In the genomic region with DNA sequence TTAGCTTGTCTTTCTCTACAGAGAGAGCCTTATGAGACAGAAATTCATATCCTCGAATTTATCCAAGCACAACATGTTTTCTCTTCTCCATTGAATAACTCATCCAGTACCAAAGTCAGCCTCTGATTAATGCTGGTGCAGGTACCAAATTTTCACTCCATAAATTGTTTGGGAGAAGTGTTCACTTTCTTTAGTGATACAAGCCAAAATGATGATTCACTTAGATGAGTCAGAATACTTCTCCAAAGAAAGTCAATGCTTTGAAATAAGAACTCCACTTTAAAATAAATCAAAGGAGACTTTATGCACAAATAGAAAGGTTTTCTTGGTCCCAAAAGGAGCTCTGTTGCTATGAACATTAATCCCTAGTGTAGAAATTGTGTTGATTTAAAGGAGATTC, we compare ENCODE assay signal across 2 cellular contexts.
TF ChIP-seq lines count a peak whose summit lies in the region.

No MANE protein-coding gene starts in this region.

TF ChIP-seq in SK-N-SH, 30 proteins besides CTCF, POLR2A, EP300 and RAD21 (continued from another document):
- TF ChIP-seq SIN3A (IDR thresholded peaks at IDR 0.05; ENCODE audit: borderline replicate concordance, low read depth, low read length) (no peak), SMC3 (IDR thresholded peaks at IDR 0.05; ENCODE audit: low read depth, low read length) (no peak), NFIC (IDR thresholded peaks at IDR 0.05; ENCODE audit: borderline replicate concordance) (no peak), RFX5 (IDR thresholded peaks at IDR 0.05; ENCODE audit: low read length) (no peak)
- TF ChIP-seq, protein P1, sequence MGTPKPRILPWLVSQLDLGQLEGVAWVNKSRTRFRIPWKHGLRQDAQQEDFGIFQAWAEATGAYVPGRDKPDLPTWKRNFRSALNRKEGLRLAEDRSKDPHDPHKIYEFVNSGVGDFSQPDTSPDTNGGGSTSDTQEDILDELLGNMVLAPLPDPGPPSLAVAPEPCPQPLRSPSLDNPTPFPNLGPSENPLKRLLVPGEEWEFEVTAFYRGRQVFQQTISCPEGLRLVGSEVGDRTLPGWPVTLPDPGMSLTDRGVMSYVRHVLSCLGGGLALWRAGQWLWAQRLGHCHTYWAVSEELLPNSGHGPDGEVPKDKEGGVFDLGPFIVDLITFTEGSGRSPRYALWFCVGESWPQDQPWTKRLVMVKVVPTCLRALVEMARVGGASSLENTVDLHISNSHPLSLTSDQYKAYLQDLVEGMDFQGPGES (IDR thresholded peaks at IDR 0.05; ENCODE audit: low read depth, low read length) = no peak
- TF ChIP-seq, protein P2, sequence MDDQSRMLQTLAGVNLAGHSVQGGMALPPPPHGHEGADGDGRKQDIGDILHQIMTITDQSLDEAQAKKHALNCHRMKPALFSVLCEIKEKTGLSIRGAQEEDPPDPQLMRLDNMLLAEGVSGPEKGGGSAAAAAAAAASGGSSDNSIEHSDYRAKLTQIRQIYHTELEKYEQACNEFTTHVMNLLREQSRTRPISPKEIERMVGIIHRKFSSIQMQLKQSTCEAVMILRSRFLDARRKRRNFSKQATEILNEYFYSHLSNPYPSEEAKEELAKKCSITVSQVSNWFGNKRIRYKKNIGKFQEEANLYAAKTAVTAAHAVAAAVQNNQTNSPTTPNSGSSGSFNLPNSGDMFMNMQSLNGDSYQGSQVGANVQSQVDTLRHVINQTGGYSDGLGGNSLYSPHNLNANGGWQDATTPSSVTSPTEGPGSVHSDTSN (IDR thresholded peaks at IDR 0.05) = no peak
- TF ChIP-seq, protein P3, sequence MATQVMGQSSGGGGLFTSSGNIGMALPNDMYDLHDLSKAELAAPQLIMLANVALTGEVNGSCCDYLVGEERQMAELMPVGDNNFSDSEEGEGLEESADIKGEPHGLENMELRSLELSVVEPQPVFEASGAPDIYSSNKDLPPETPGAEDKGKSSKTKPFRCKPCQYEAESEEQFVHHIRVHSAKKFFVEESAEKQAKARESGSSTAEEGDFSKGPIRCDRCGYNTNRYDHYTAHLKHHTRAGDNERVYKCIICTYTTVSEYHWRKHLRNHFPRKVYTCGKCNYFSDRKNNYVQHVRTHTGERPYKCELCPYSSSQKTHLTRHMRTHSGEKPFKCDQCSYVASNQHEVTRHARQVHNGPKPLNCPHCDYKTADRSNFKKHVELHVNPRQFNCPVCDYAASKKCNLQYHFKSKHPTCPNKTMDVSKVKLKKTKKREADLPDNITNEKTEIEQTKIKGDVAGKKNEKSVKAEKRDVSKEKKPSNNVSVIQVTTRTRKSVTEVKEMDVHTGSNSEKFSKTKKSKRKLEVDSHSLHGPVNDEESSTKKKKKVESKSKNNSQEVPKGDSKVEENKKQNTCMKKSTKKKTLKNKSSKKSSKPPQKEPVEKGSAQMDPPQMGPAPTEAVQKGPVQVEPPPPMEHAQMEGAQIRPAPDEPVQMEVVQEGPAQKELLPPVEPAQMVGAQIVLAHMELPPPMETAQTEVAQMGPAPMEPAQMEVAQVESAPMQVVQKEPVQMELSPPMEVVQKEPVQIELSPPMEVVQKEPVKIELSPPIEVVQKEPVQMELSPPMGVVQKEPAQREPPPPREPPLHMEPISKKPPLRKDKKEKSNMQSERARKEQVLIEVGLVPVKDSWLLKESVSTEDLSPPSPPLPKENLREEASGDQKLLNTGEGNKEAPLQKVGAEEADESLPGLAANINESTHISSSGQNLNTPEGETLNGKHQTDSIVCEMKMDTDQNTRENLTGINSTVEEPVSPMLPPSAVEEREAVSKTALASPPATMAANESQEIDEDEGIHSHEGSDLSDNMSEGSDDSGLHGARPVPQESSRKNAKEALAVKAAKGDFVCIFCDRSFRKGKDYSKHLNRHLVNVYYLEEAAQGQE (IDR thresholded peaks at IDR 0.05; ENCODE audit: low read depth, low read length) = no peak

TF ChIP-seq in SK-N-SH treated with all-trans-retinoic acid at 6 μM for 48 hours, 23 proteins besides CTCF, POLR2A, EP300 and RAD21 (continued from another document):
- no peak for TF ChIP-seq GLIS3 (CRISPR knock-in tag; IDR thresholded peaks at IDR 0.05)
- TF ChIP-seq, protein P4, sequence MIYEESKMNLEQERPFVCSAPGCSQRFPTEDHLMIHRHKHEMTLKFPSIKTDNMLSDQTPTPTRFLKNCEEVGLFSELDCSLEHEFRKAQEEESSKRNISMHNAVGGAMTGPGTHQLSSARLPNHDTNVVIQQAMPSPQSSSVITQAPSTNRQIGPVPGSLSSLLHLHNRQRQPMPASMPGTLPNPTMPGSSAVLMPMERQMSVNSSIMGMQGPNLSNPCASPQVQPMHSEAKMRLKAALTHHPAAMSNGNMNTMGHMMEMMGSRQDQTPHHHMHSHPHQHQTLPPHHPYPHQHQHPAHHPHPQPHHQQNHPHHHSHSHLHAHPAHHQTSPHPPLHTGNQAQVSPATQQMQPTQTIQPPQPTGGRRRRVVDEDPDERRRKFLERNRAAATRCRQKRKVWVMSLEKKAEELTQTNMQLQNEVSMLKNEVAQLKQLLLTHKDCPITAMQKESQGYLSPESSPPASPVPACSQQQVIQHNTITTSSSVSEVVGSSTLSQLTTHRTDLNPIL (CRISPR knock-in tag; IDR thresholded peaks at IDR 0.05; ENCODE audit: low read depth) = no peak
